13 cellular contexts compared by ENCODE assay signal in the genomic region with DNA sequence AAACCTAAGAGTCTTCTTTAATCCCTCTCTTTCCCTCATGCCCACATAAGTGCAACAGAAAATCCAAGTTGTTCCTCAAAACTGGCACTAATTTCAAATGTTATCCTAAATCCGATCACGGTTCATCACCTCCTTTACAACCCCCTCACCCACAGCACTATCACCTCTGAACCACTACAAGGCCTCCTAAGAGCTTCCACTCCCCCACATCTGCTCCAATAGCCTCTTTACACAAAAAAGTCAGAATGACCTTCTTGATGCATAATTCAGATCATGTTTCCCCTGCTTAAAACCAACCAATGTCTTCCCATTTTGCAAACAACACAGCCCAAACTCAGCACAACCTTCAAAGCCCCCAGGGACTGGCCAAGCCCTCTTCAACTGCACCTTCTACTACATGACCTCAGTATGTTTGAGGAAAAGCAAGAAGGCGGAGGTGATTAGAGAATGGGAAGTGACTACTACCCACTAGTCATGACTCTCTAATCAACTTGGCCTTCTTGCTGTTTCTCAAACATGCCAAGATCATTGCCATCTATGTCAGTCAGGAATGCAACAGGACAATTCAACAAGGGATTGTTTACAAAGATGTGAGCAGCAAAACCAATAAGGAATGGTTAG. TPM values are rescaled to one million over a fixed set of nuclear protein-coding genes. Genes with fewer than 3 reads are reported as not detected.
"Had no signal": no experiment of that assay in that cellular context is flagged by ENCODE, and none has a peak within 500 bp of the region (broad histone marks: within the 10 kb centered on the region; RNA-seq: fewer than 3 reads in every experiment).

No MANE protein-coding gene starts in this region.

- H3K27ac ChIP-seq: parathyroid adenoma, thoracic aorta had no signal

- FAIRE-seq: islet of Langerhans had no signal

- H3K4me3 ChIP-seq: lung, thoracic aorta had no signal

- H3K36me3 ChIP-seq: thoracic aorta had no signal

- H3K9me3 ChIP-seq: thoracic aorta had no signal

- H3K79me2 ChIP-seq: parathyroid adenoma had no signal

- DNase-seq: activated CD4-positive, alpha-beta T cell treated with anti-CD3 and anti-CD28 coated beads, Interleukin-2, amount 50 U/mL, for 48 hours; activated CD4-positive, CD25-positive, alpha-beta regulatory T cell treated with anti-CD3 and anti-CD28 coated beads, Interleukin-2, amount 50 U/mL, for 72 hours; activated naive CD4-positive, alpha-beta T cell treated with anti-CD3 and anti-CD28 coated beads for 36 hours; activated naive CD8-positive, alpha-beta T cell treated with anti-CD3 and anti-CD28 coated beads, Interleukin-2, amount 50 U/mL, for 24 hours; aorta; effector memory CD4-positive, alpha-beta T cell; naive thymus-derived CD8-positive, alpha-beta T cell; stimulated activated CD4-positive, alpha-beta T cell treated with anti-CD3 and anti-CD28 coated beads, Interleukin-12 subunit alpha, Interleukin-12 subunit beta, amount 100 ng/mL, for 4 hours had no signal

- ATAC-seq: activated naive CD8-positive, alpha-beta T cell treated with anti-CD3 and anti-CD28 coated beads, Interleukin-2, amount 50 U/mL, for 24 hours; naive thymus-derived CD8-positive, alpha-beta T cell had no signal

- H3K4me1 ChIP-seq: parathyroid adenoma had no signal

- H2AFZ ChIP-seq: parathyroid adenoma had no signal

- H3K9ac ChIP-seq: parathyroid adenoma had no signal

RNA-seq across cellular contexts. Expression of gene SULT1C4, which starts 36.6 kb away (rescaled TPM):
- total RNA-seq: activated naive CD4-positive, alpha-beta T cell treated with anti-CD3 and anti-CD28 coated beads for 36 hours; activated T-helper 2 cell treated with anti-CD3 and anti-CD28 coated beads, Interferon-gamma antibody, Interleukin-2, Interleukin-4, amounts not matched to agents 10 μg/mL and 5 μg/mL and 100 μg/mL, durations not matched to agents 14 hours and 24 hours and 36 hours; naive thymus-derived CD8-positive, alpha-beta T cell had no signal
- polyA plus RNA-seq: naive thymus-derived CD8-positive, alpha-beta T cell had no signal
